ENCODE assay signal across 19 cellular contexts in genomic region chr7:134108803-134109202, GRCh38. TPM values are rescaled to one million over a fixed set of nuclear protein-coding genes. Genes with fewer than 3 reads are reported as not detected.
A peak's percentile ranks its signal among the peaks of the same experiment; 100 is the strongest.
DNase-seq lines count a peak whose midpoint lies in the region; ATAC-seq and TF ChIP-seq lines count a peak whose summit lies in the region.
"Had no signal": no experiment of that assay in that cellular context is flagged by ENCODE, and none has a peak within 500 bp of the region (broad histone marks: within the 10 kb centered on the region; RNA-seq: fewer than 3 reads in every experiment).

No MANE protein-coding gene starts in this region.

- no peaks in the 10 kb centered on the region for H3K9me2 ChIP-seq in PC-3 (replicated peaks; ENCODE audit: low read length)

- no peak overlapping the region for H3K9ac ChIP-seq in PC-3 (ENCODE audit: low read length)
- H3K9ac ChIP-seq: KMS-11 had no signal

- H4K20me1 ChIP-seq in PC-3 (ENCODE audit: low read length) = no peaks in the 10 kb centered on the region

- H3K36me3 ChIP-seq in RWPE2 (ENCODE audit: low read depth) = no peaks in the 10 kb centered on the region
- H3K36me3 ChIP-seq in PC-3 (ENCODE audit: low read depth, low read length) = no peaks in the 10 kb centered on the region

- H3K27ac ChIP-seq in RWPE2 (ENCODE audit: poor library complexity, severe bottlenecking) = no peak overlapping the region
- H3K27ac ChIP-seq in PC-3 (ENCODE audit: low read length) = no peak overlapping the region
- H3K27ac ChIP-seq: KMS-11 had no signal

- CTCF ChIA-PET in PC-3 (lab: Charles Lee) = interaction anchor here (0.6 kb wide), 1 partner anchor 79 kb away, joined by 3 read pairs; no protein-coding TSS in a partner anchor

- no peak overlapping the region for H2AFZ ChIP-seq in PC-3 (ENCODE audit: low read length)

- no peak overlapping the region for H3K4me2 ChIP-seq in PC-3 (ENCODE audit: low read length)
- H3K4me2 ChIP-seq: KMS-11 had no signal

- TF ChIP-seq CTCF in LNCAP (IDR thresholded peaks at IDR 0.05) (peak; percentile 16; the same call in 1 of the 2 replicates), RWPE2 (IDR thresholded peaks at IDR 0.05; ENCODE audit: poor library complexity, severe bottlenecking) (peak; percentile 11), PC-3 (conservative IDR thresholded peaks at IDR 0.05; ENCODE audit: low read depth, low read length) (no peak)

- intact Hi-C loops in head of caudate nucleus (cut with DNase I) (no loop called here), posterior cingulate gyrus (cut with DNase I) (no loop called here), PC-3 (cut with micrococcal nuclease) (no loop called here)

- DNase-seq in SIG-M5 treated with dmso at 0.1 percent for 504 hours (lab: John Stamatoyannopoulos, UW; ENCODE audit: unreplicated experiment) = peak; percentile 5
- DNase-seq in SIG-M5 (lab: John Stamatoyannopoulos, UW) = no peak
- DNase-seq in RWPE2 (ENCODE audit: low spot score) = no peak
- DNase-seq in putamen (ENCODE audit: low spot score) = peak; percentile 4
- DNase-seq in head of caudate nucleus = no peak
- DNase-seq in posterior cingulate gyrus = no peak
- no peak for DNase-seq in PC-3
- DNase-seq: ACHN; CD8-positive, alpha-beta T cell; DMS79 treated with DMSO at 0.1 percent for 48 hours; GF-D8; NCI-H1436 treated with DMSO at 0.1 percent for 48 hours; NCI-H2081 treated with DMSO at 0.1 percent for 48 hours; NCI-H2227 treated with DMSO at 0.1 percent for 48 hours; NCI-H524 treated with DMSO at 0.1 percent for 48 hours; RPMI8226; T-helper 17 cell had no signal

- BruUV-seq in PC-3 (replicated peaks; lab: Mats Ljungman, UMichigan) = no TSS peak

- H3K4me3 ChIP-seq in RWPE2 (ENCODE audit: severe bottlenecking) (no peak overlapping the region), PC-3 (ENCODE audit: low read length) (no peak overlapping the region)

- POLR2A ChIA-PET in PC-3 (lab: Charles Lee; ENCODE audit: unreplicated experiment) = no interaction called here

- H3F3A ChIP-seq in PC-3 (ENCODE audit: low read length, unreplicated experiment) = no peaks in the 10 kb centered on the region

- H3K27me3 ChIP-seq in RWPE2 (ENCODE audit: insufficient read depth, poor library complexity, severe bottlenecking) (no peaks in the 10 kb centered on the region), PC-3 (ENCODE audit: low read length) (no peaks in the 10 kb centered on the region)

- H3K4me1 ChIP-seq in RWPE2 (ENCODE audit: insufficient read depth, poor library complexity, severe bottlenecking) = no peaks in the 10 kb centered on the region
- no peaks in the 10 kb centered on the region for H3K4me1 ChIP-seq in PC-3 (ENCODE audit: insufficient read depth, low read length)

- no peak for ATAC-seq in RWPE2 (ENCODE audit: low read depth)
- no peak for ATAC-seq in PC-3
- ATAC-seq: CD8-positive, alpha-beta T cell; T-helper 17 cell had no signal

- H3K79me2 ChIP-seq in PC-3 (ENCODE audit: low read length) = no peaks in the 10 kb centered on the region

- H3K9me3 ChIP-seq in RWPE2 (ENCODE audit: severe bottlenecking) = no peaks in the 10 kb centered on the region
- H3K9me3 ChIP-seq in PC-3 (ENCODE audit: low read length) = no peaks in the 10 kb centered on the region

RNA-seq across cellular contexts. Expression of gene LRGUK, which starts 18.3 kb away (rescaled TPM):
- total RNA-seq in PC-3 (2014; rRNA removed) = 1.0 TPM in 2 replicates

Comparison
In these comparisons a context has a peak if more than half of its experiments do, and no peak if none do; other contexts are left out.
1. DNase-seq: peak in SIG-M5 treated with dmso at 0.1 percent for 504 hours (single experiment) and putamen (single experiment); none in SIG-M5 (single experiment), RWPE2 (single experiment), head of caudate nucleus (0 of 42), posterior cingulate gyrus (0 of 10) and PC-3 (single experiment).